ENCODE assay signal across 1 cellular context in the genomic region with DNA sequence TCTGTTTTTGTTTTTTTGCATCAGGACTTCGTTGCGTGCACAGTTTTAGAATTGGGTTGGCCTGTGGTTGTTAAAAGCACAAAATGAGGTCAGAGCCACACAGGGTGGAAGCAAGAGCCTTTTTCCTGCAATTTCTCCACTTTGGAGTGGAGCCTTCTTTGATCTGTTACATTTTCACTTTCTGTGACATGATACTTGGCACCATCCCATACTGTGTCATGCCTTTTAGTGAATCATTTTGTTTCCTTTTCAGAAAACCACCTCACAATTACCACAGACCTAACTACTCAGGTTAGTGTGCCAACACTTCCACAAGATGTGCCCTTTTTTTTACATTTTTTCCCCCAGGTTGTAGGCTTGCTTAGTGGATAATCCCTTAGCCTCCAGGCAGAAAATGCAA.
TF ChIP-seq lines count a peak whose summit lies in the region.

No MANE protein-coding gene starts in this region.

TF ChIP-seq in SK-N-SH, 30 proteins besides CTCF, POLR2A, EP300 and RAD21 (continued from another document):
- TF ChIP-seq, protein P1, sequence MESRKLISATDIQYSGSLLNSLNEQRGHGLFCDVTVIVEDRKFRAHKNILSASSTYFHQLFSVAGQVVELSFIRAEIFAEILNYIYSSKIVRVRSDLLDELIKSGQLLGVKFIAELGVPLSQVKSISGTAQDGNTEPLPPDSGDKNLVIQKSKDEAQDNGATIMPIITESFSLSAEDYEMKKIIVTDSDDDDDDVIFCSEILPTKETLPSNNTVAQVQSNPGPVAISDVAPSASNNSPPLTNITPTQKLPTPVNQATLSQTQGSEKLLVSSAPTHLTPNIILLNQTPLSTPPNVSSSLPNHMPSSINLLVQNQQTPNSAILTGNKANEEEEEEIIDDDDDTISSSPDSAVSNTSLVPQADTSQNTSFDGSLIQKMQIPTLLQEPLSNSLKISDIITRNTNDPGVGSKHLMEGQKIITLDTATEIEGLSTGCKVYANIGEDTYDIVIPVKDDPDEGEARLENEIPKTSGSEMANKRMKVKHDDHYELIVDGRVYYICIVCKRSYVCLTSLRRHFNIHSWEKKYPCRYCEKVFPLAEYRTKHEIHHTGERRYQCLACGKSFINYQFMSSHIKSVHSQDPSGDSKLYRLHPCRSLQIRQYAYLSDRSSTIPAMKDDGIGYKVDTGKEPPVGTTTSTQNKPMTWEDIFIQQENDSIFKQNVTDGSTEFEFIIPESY (IDR thresholded peaks at IDR 0.05; ENCODE audit: borderline replicate concordance, low read depth), result no peak
- TF ChIP-seq NFIC (IDR thresholded peaks at IDR 0.05; ENCODE audit: borderline replicate concordance), result peak; percentile 81
